Comparison of ENCODE assay signal across 8 cellular contexts in genomic region chr10:116849271-116850057, GRCh38. TPM values are rescaled to one million over a fixed set of nuclear protein-coding genes. Genes with fewer than 3 reads are reported as not detected.
DNase-seq lines count a peak whose midpoint lies in the region; ATAC-seq lines count a peak whose summit lies in the region.

Gene ENO4 (plus strand): TSS chr10:116849499. CDS start chr10:116849567, 68 bp downstream.

- H3K23ac ChIP-seq in trophoblast cell (ENCODE audit: low read length), result no peak within 1 kb of the TSS

- peak within 1 kb of the TSS; percentile 80 for H4K91ac ChIP-seq in trophoblast cell (ENCODE audit: low read depth, low read length)

- intact Hi-C loops in left cardiac atrium (cut with DNase I), result no loop called here

- peak within 1 kb of the TSS; percentile 62 for H3K27ac ChIP-seq in trophoblast cell (ENCODE audit: low read depth, low read length)

- ATAC-seq in GM19035 (IDR thresholded peaks at IDR 0.05; ENCODE audit: unreplicated experiment) (peak; percentile 56), HG03139 (IDR thresholded peaks at IDR 0.05; ENCODE audit: unreplicated experiment) (peak; percentile 39), left cardiac atrium (peak; percentile 93 to 95)

- H3K9ac ChIP-seq in trophoblast cell (ENCODE audit: low read length), result peak within 1 kb of the TSS; percentile 88

- H4K12ac ChIP-seq in trophoblast cell (ENCODE audit: low read depth, low read length), result peak within 1 kb of the TSS; percentile 70

- no peak within 1 kb of the TSS for H2BK12ac ChIP-seq in trophoblast cell (ENCODE audit: low read length)

- H3K36me3 ChIP-seq in trophoblast cell (ENCODE audit: control insufficient read depth in 1 of 2, insufficient read depth in 2 of 2, low read length in 2 of 2), result no peaks in the 10 kb centered on the region

- peak within 1 kb of the TSS; percentile 79 for H3K4me3 ChIP-seq in trophoblast cell (ENCODE audit: low read depth, low read length)

- H3K79me1 ChIP-seq in trophoblast cell (ENCODE audit: low read length), result peaks cover 9% of the 10 kb centered on the region

- peak within 1 kb of the TSS; percentile 35 for H3K14ac ChIP-seq in trophoblast cell (ENCODE audit: low read length)

- H3K79me2 ChIP-seq in trophoblast cell (ENCODE audit: control insufficient read depth, insufficient read depth, low read length, poor library complexity), result no peaks in the 10 kb centered on the region

- H3K4me1 ChIP-seq in trophoblast cell (ENCODE audit: control insufficient read depth in 1 of 2, insufficient read depth in 2 of 2, low read length in 2 of 2), result peaks cover 8 to 15% of the 10 kb centered on the region in 2 experiments

- WGBS in trophoblast cell (ENCODE audit: extremely low coverage, insufficient coverage, insufficient read length), result no CpG with 5 or more reads among the region's 54 CpGs

- H2BK120ac ChIP-seq in trophoblast cell (ENCODE audit: insufficient read depth, low read length, poor library complexity), result peak within 1 kb of the TSS; percentile 30

- DNase-seq in CD1c-positive myeloid dendritic cell (ENCODE audit: extremely low spot score), result peak; percentile 22
- DNase-seq in NCI-H524 (lab: John Stamatoyannopoulos, UW), result peak; percentile 44 to 80
- DNase-seq in anterior cingulate cortex (lab: John Stamatoyannopoulos, UW), result peak in 57 of 58 donors; percentile 26 to 89 (median 74)
- DNase-seq in left cardiac atrium, result peak; percentile 82
- DNase-seq in trophoblast cell, result peak; percentile 56 to 75
- no peak for DNase-seq in NCI-H1694 (lab: John Stamatoyannopoulos, UW)

- H4K8ac ChIP-seq in trophoblast cell (ENCODE audit: low read depth, low read length), result peak within 1 kb of the TSS; percentile 94

- H2AFZ ChIP-seq in trophoblast cell (ENCODE audit: insufficient read depth, low read length, poor library complexity), result peak within 1 kb of the TSS; percentile 80

- H3K4ac ChIP-seq in trophoblast cell (ENCODE audit: low read depth, low read length), result peak within 1 kb of the TSS; percentile 8

- H3K18ac ChIP-seq in trophoblast cell (ENCODE audit: low read length), result peak within 1 kb of the TSS; percentile 41

- no peak within 1 kb of the TSS for H2AK5ac ChIP-seq in trophoblast cell (ENCODE audit: low read length)

- H3K27me3 ChIP-seq in trophoblast cell (ENCODE audit: insufficient read depth, low read length), result no peaks in the 10 kb centered on the region

- no peaks in the 10 kb centered on the region for H3K9me3 ChIP-seq in trophoblast cell (ENCODE audit: insufficient read depth, low read depth, low read length)

- H3K4me2 ChIP-seq in trophoblast cell (ENCODE audit: low read length), result peak within 1 kb of the TSS; percentile 88

- H2BK5ac ChIP-seq in trophoblast cell (ENCODE audit: low read depth, low read length, poor library complexity), result peak within 1 kb of the TSS; percentile 18

RNA-seq across cellular contexts. Expression of gene ENO4, which starts in this region (rescaled TPM):
- total RNA-seq in left cardiac atrium, result under 1 TPM in 1 of 2 donors, not detected in 1; 0.34 TPM
- polyA plus RNA-seq in trophoblast cell (2013), result 0.11 and 0.21 TPM in 2 replicates

Comparison
In these comparisons a context has a peak if more than half of its experiments do, and no peak if none do; other contexts are left out.
1. Peak in DNase-seq and ATAC-seq in left cardiac atrium; RNA of the gene not detected or under 1 TPM.
2. ATAC-seq: peak in every context shown above with its lines; median percentile 94 in left cardiac atrium; 56 in GM19035; 39 in HG03139.